14 cellular contexts compared by ENCODE assay signal in genomic region chr13:63501702-63502101, GRCh38.
"Had no signal": no experiment of that assay in that cellular context is flagged by ENCODE, and none has a peak within 500 bp of the region (broad histone marks: within the 10 kb centered on the region; RNA-seq: fewer than 3 reads in every experiment).

No MANE protein-coding gene starts in this region.

- H3K4me3 ChIP-seq: body of pancreas, lung, tibial artery, vagina had no signal

- H3K9ac ChIP-seq: parathyroid adenoma had no signal

- ATAC-seq: body of pancreas; effector memory CD8-positive, alpha-beta T cell; right cardiac atrium had no signal

- H3K27me3 ChIP-seq: body of pancreas, tibial artery, vagina had no signal

- H3K36me3 ChIP-seq: tibial artery, vagina had no signal

- H2AFZ ChIP-seq: parathyroid adenoma had no signal

- H3K79me2 ChIP-seq: parathyroid adenoma had no signal

- H3K4me1 ChIP-seq: body of pancreas, parathyroid adenoma, tibial artery, vagina had no signal

- H3K27ac ChIP-seq: body of pancreas, parathyroid adenoma, tibial artery, vagina had no signal

- H3K9me3 ChIP-seq: body of pancreas, tibial artery, vagina had no signal

- DNase-seq: activated CD4-positive, alpha-beta T cell treated with anti-CD3 and anti-CD28 coated beads, Interleukin-2, amount 10 ng/mL, durations not matched to agents 7 days and 5 days; activated CD4-positive, CD25-positive, alpha-beta regulatory T cell; central memory CD4-positive, alpha-beta T cell; cortex of kidney; effector memory CD8-positive, alpha-beta T cell; erythroblast; midbrain; right cardiac atrium; small intestine; tibial artery had no signal
